ENCODE assay signal across 16 cellular contexts in the genomic region with DNA sequence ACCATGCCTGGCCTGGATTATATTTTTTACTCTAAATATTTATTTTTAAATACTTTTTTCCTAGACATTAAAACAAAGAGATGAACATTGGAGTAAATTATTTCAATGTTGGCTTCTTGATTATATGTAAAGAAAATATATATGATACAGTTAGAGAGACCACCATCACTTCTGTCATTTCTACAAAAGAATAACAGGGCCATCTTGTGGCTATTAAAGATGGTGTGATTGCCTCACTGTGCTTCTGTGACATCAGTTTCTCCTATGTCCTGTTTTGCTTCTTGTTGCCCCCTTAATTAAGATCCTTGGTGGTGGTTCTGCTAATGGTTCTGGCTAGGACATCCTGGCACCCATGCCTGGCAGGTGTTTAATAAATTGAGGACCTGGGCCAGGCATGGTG. TPM values are rescaled to one million over a fixed set of nuclear protein-coding genes. Genes with fewer than 3 reads are reported as not detected.
A peak's percentile ranks its signal among the peaks of the same experiment; 100 is the strongest.
DNase-seq lines count a peak whose midpoint lies in the region; ATAC-seq and TF ChIP-seq lines count a peak whose summit lies in the region.
"Had no signal": no experiment of that assay in that cellular context is flagged by ENCODE, and none has a peak within 500 bp of the region (broad histone marks: within the 10 kb centered on the region; RNA-seq: fewer than 3 reads in every experiment).

No MANE protein-coding gene starts in this region.

- in situ Hi-C loops in GM13977 (cut with MboI; ENCODE audit: low pct_unique_long_range_greater_than_20kb, low sequenced_read_pairs, unreplicated experiment), result loop anchor here (10.0 kb wide), 1 partner anchor 147 kb away; no protein-coding TSS in a partner anchor
- in situ Hi-C loops in transverse colon (cut with MboI; ENCODE audit: low pct_ligation_motif_present in 1 of 4, low pct_unique_long_range_greater_than_20kb in 1 of 4, low sequenced_read_pairs in 3 of 4), result loop anchor here in 3 of 4 donors (10.0 to 25.0 kb wide), 2 partner anchors 137 to 454 kb away; partner anchors contain the start of gene ARAP3 (in 3 of the 3)

- intact Hi-C loops in transverse colon (cut with DNase I; ENCODE audit: low total_unique reads), result loop anchor here (10.0 kb wide), 1 partner anchor 127 kb away; the partner anchor contains the start of gene GNPDA1

- DNase-seq in NCI-H748 (lab: John Stamatoyannopoulos, UW; ENCODE audit: unreplicated experiment), result peak; percentile 5
- no peak for DNase-seq in NCI-H748 treated with DMSO at 0.1 percent for 48 hours (lab: John Stamatoyannopoulos, UW)
- peak; percentile 14 for DNase-seq in GM13977 (ENCODE audit: low spot score)
- peak; percentile 10 to 46 for DNase-seq in erythroblast (lab: John Stamatoyannopoulos, UW)
- no peak for DNase-seq in transverse colon
- DNase-seq: activated naive CD8-positive, alpha-beta T cell treated with anti-CD3 and anti-CD28 coated beads, Interleukin-2, amount 10 ng/mL, durations not matched to agents 7 days and 5 days; Calu3; NCI-H1417; NCI-H510A treated with DMSO at 0.1 percent for 48 hours; SHP77; spleen had no signal

- H3K9ac ChIP-seq in OCI-LY3 (ENCODE audit: low read length), result no peak overlapping the region
- H3K9ac ChIP-seq: parathyroid adenoma had no signal

- H3K27ac ChIP-seq in OCI-LY3 (ENCODE audit: low read length) (no peak overlapping the region), transverse colon (no peak overlapping the region)
- H3K27ac ChIP-seq: parathyroid adenoma, spleen had no signal

- no peaks in the 10 kb centered on the region for H3K9me3 Mint-ChIP-seq in activated T-helper 17 cell treated with anti-CD3 and anti-CD28 coated beads, Interleukin-2, amount 50 U/mL, for 72 hours
- H3K9me3 Mint-ChIP-seq: activated naive CD8-positive, alpha-beta T cell treated with anti-CD3 and anti-CD28 coated beads, Interleukin-2, amount 10 ng/mL, durations not matched to agents 7 days and 5 days; central memory CD8-positive, alpha-beta T cell had no signal

- TF ChIP-seq EP300 in transverse colon (IDR thresholded peaks at IDR 0.05; ENCODE audit: low read depth), result no peak

- H3K27ac Mint-ChIP-seq in activated T-helper 17 cell treated with anti-CD3 and anti-CD28 coated beads, Interleukin-2, amount 50 U/mL, for 72 hours, result no peak overlapping the region
- H3K27ac Mint-ChIP-seq: activated naive CD8-positive, alpha-beta T cell treated with anti-CD3 and anti-CD28 coated beads, Interleukin-2, amount 10 ng/mL, durations not matched to agents 7 days and 5 days had no signal

- H3K4me2 ChIP-seq in OCI-LY3 (ENCODE audit: low read length), result no peak overlapping the region

- peaks cover 25% of the 10 kb centered on the region for H3K36me3 Mint-ChIP-seq in activated T-helper 17 cell treated with anti-CD3 and anti-CD28 coated beads, Interleukin-2, amount 50 U/mL, for 72 hours (ENCODE audit: low read depth)

- H3K4me3 Mint-ChIP-seq in activated T-helper 17 cell treated with anti-CD3 and anti-CD28 coated beads, Interleukin-2, amount 50 U/mL, for 72 hours, result no peak overlapping the region
- H3K4me3 Mint-ChIP-seq: activated naive CD8-positive, alpha-beta T cell treated with anti-CD3 and anti-CD28 coated beads, Interleukin-2, amount 10 ng/mL, durations not matched to agents 7 days and 5 days; central memory CD8-positive, alpha-beta T cell had no signal

- no peaks in the 10 kb centered on the region for H3K4me1 Mint-ChIP-seq in activated T-helper 17 cell treated with anti-CD3 and anti-CD28 coated beads, Interleukin-2, amount 50 U/mL, for 72 hours
- H3K4me1 Mint-ChIP-seq: activated naive CD8-positive, alpha-beta T cell treated with anti-CD3 and anti-CD28 coated beads, Interleukin-2, amount 10 ng/mL, durations not matched to agents 7 days and 5 days; central memory CD8-positive, alpha-beta T cell had no signal

- no peaks in the 10 kb centered on the region for H3K27me3 ChIP-seq in OCI-LY3 (ENCODE audit: low read depth, low read length)
- no peaks in the 10 kb centered on the region for H3K27me3 ChIP-seq in transverse colon
- H3K27me3 ChIP-seq: spleen had no signal

- H3K9me3 ChIP-seq in OCI-LY3 (ENCODE audit: insufficient read depth, low read length) (no peaks in the 10 kb centered on the region), transverse colon (no peaks in the 10 kb centered on the region)
- H3K9me3 ChIP-seq: spleen had no signal

- TF ChIP-seq CTCF in GM13977 (IDR thresholded peaks at IDR 0.05; ENCODE audit: extremely low read depth, insufficient read depth, missing control alignments) (peak; percentile 28), OCI-LY3 (IDR thresholded peaks at IDR 0.05; ENCODE audit: low read depth, low read length) (peak; percentile 29; the same call in 1 of the 2 replicates), transverse colon (IDR thresholded peaks at IDR 0.05) (no peak)

- H3K4me3 ChIP-seq in OCI-LY3 (ENCODE audit: low read length) (no peak overlapping the region), transverse colon (no peak overlapping the region)
- H3K4me3 ChIP-seq: spleen had no signal

- H2AFZ ChIP-seq in OCI-LY3 (ENCODE audit: low read depth, low read length), result no peak overlapping the region
- H2AFZ ChIP-seq: parathyroid adenoma had no signal

- H4K20me1 ChIP-seq in OCI-LY3 (ENCODE audit: insufficient read depth, low read length), result no peaks in the 10 kb centered on the region

- no peaks in the 10 kb centered on the region for H3K79me2 ChIP-seq in OCI-LY3 (ENCODE audit: low read length)

- ATAC-seq in activated T-helper 17 cell treated with anti-CD3 and anti-CD28 coated beads, Interleukin-2, amount 50 U/mL, for 72 hours (replicated peaks), result no peak
- ATAC-seq in GM18867 (IDR thresholded peaks at IDR 0.05; ENCODE audit: unreplicated experiment), result no peak

- H3K27me3 Mint-ChIP-seq in activated T-helper 17 cell treated with anti-CD3 and anti-CD28 coated beads, Interleukin-2, amount 50 U/mL, for 72 hours, result no peaks in the 10 kb centered on the region
- H3K27me3 Mint-ChIP-seq: activated naive CD8-positive, alpha-beta T cell treated with anti-CD3 and anti-CD28 coated beads, Interleukin-2, amount 10 ng/mL, durations not matched to agents 7 days and 5 days; central memory CD8-positive, alpha-beta T cell had no signal

- TF ChIP-seq POLR2A in erythroblast (IDR thresholded peaks at IDR 0.05; ENCODE audit: low read length) (no peak), transverse colon (IDR thresholded peaks at IDR 0.05) (no peak)

- H3K36me3 ChIP-seq in OCI-LY3 (replicated peaks; ENCODE audit: low read depth, low read length) (peaks cover 3% of the 10 kb centered on the region), transverse colon (peaks cover 0 to 46% (median 7%) of the 10 kb centered on the region in 4 donors)

- H3K4me1 ChIP-seq in OCI-LY3 (ENCODE audit: low read length) (no peaks in the 10 kb centered on the region), transverse colon (no peaks in the 10 kb centered on the region)
- H3K4me1 ChIP-seq: parathyroid adenoma had no signal

RNA-seq across cellular contexts. Expression of gene NDFIP1, which starts 32.9 kb away (rescaled TPM):
- total RNA-seq in transverse colon, result 10 to 100 TPM; 19.1 to 92.2 (median 65.6) TPM
- total RNA-seq in activated T-helper 17 cell treated with anti-CD3 and anti-CD28 coated beads, Interleukin-2, amount 50 U/mL, for 72 hours, result 100 to 1,000 TPM in 1 of 2 donors, 10 to 100 TPM in 1; 35.0 to 101 TPM

Comparison
In these comparisons a context has a peak if more than half of its experiments do, and no peak if none do; other contexts are left out.
1. DNase-seq: peak in NCI-H748 (single experiment), GM13977 (single experiment) and erythroblast (2 of 2); none in NCI-H748 treated with DMSO at 0.1 percent for 48 hours (single experiment) and transverse colon (single experiment).
2. CTCF ChIP-seq: peak in GM13977 (single experiment) and OCI-LY3 (single experiment); none in transverse colon (0 of 5).